ENCODE assay signal across 1 cellular context in genomic region chr4:123833156-123833555, GRCh38.
TF ChIP-seq lines count a peak whose summit lies in the region.

No MANE protein-coding gene starts in this region.

TF ChIP-seq in endothelial cell of umbilical vein, 7 proteins besides CTCF, POLR2A, EP300 and RAD21 (continued from another document):
- TF ChIP-seq POLR2AphosphoS5 (IDR thresholded peaks at IDR 0.05; ENCODE audit: insufficient read depth, low read depth, low read length) (peak; percentile 20), MAX (IDR thresholded peaks at IDR 0.05; ENCODE audit: insufficient read depth, insufficient read length) (no peak), JUN (IDR thresholded peaks at IDR 0.05; ENCODE audit: borderline replicate concordance, insufficient read depth, insufficient read length, low read depth) (peak; percentile 52)
